16 cellular contexts compared by ENCODE assay signal in the genomic region with DNA sequence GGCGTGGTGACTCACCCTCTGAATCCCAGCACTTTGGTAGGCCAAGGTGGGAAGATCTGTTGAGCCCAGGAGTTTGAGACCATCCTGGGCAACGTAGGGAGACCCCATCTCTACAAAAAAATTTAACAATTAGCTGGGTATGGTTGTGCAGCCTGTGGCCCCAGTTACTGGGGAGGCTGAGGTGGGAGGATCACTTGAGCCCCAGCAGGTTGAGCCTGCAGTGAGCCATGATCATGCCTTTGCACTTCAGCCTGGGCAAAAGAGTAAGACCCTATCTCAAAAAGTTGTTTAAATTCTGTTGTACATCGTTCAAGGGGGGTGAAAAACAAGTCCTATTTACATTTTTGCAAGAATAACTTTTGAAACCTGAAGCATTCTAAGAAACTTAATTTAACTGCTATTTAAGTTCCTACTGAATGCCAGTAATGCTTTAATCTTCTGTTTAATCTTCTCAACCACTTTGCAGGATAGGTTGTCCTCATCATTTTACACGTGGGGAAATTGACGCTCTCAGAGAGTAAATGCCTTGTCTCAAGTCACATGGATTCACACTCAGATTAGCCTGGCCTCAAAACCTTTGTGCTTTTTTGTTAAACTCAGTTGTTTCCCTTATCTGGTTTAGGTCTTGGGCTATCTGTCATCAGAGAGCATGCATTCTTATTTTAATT. TPM values are rescaled to one million over a fixed set of nuclear protein-coding genes. Genes with fewer than 3 reads are reported as not detected.
DNase-seq lines count a peak whose midpoint lies in the region; ATAC-seq and TF ChIP-seq lines count a peak whose summit lies in the region.
"Had no signal": no experiment of that assay in that cellular context is flagged by ENCODE, and none has a peak within 500 bp of the region (broad histone marks: within the 10 kb centered on the region; RNA-seq: fewer than 3 reads in every experiment).

No MANE protein-coding gene starts in this region.

- peak overlapping the region; percentile 65 for H3K27ac Mint-ChIP-seq in activated naive CD4-positive, alpha-beta T cell treated with anti-CD3 and anti-CD28 coated beads, Interleukin-2, amount 50 U/mL, for 24 hours
- peak overlapping the region; percentile 46 for H3K27ac Mint-ChIP-seq in activated T-helper 2 cell treated with anti-CD3 and anti-CD28 coated beads, Interferon-gamma antibody, Interleukin-2, Interleukin-4, amounts not matched to agents 10 μg/mL and 5 μg/mL and 100 μg/mL, durations not matched to agents 14 hours and 24 hours and 36 hours
- peak overlapping the region; percentile 41 for H3K27ac Mint-ChIP-seq in progenitor cell of endocrine pancreas
- H3K27ac Mint-ChIP-seq in activated T-cell treated with anti-CD3 and anti-CD28 coated beads, Interleukin-2, amount 50 U/mL, for 72 hours, result no peak overlapping the region
- H3K27ac Mint-ChIP-seq: B cell had no signal

- no peaks in the 10 kb centered on the region for H3K27me3 Mint-ChIP-seq in activated naive CD4-positive, alpha-beta T cell treated with anti-CD3 and anti-CD28 coated beads, Interleukin-2, amount 50 U/mL, for 24 hours
- no peaks in the 10 kb centered on the region for H3K27me3 Mint-ChIP-seq in activated T-helper 2 cell treated with anti-CD3 and anti-CD28 coated beads, Interferon-gamma antibody, Interleukin-2, Interleukin-4, amounts not matched to agents 10 μg/mL and 5 μg/mL and 100 μg/mL, durations not matched to agents 14 hours and 24 hours and 36 hours (ENCODE audit: low read depth)
- H3K27me3 Mint-ChIP-seq in progenitor cell of endocrine pancreas, result no peaks in the 10 kb centered on the region
- H3K27me3 Mint-ChIP-seq in activated T-cell treated with anti-CD3 and anti-CD28 coated beads, Interleukin-2, amount 50 U/mL, for 72 hours (ENCODE audit: low read depth), result peaks cover 4% of the 10 kb centered on the region
- H3K27me3 Mint-ChIP-seq: B cell had no signal

- peaks cover 77% of the 10 kb centered on the region for H3K4me1 Mint-ChIP-seq in activated naive CD4-positive, alpha-beta T cell treated with anti-CD3 and anti-CD28 coated beads, Interleukin-2, amount 50 U/mL, for 24 hours
- H3K4me1 Mint-ChIP-seq in activated T-helper 2 cell treated with anti-CD3 and anti-CD28 coated beads, Interferon-gamma antibody, Interleukin-2, Interleukin-4, amounts not matched to agents 10 μg/mL and 5 μg/mL and 100 μg/mL, durations not matched to agents 14 hours and 24 hours and 36 hours (ENCODE audit: low read depth), result peaks cover 42% of the 10 kb centered on the region
- peaks cover 22% of the 10 kb centered on the region for H3K4me1 Mint-ChIP-seq in progenitor cell of endocrine pancreas (ENCODE audit: low read depth)
- H3K4me1 Mint-ChIP-seq in activated T-cell treated with anti-CD3 and anti-CD28 coated beads, Interleukin-2, amount 50 U/mL, for 72 hours (ENCODE audit: low read depth), result peaks cover 76% of the 10 kb centered on the region

- intact Hi-C loops in activated T-helper 2 cell treated with anti-CD3 and anti-CD28 coated beads, Interferon-gamma antibody, Interleukin-2, Interleukin-4, amounts not matched to agents 10 μg/mL and 5 μg/mL and 100 μg/mL, durations not matched to agents 14 hours and 24 hours and 36 hours (cut with micrococcal nuclease), result loop anchor here (10.0 kb wide), 1 partner anchor 416 kb away; no protein-coding TSS in a partner anchor

- H3K9me3 Mint-ChIP-seq in activated naive CD4-positive, alpha-beta T cell treated with anti-CD3 and anti-CD28 coated beads, Interleukin-2, amount 50 U/mL, for 24 hours, result no peaks in the 10 kb centered on the region
- H3K9me3 Mint-ChIP-seq in activated T-helper 2 cell treated with anti-CD3 and anti-CD28 coated beads, Interferon-gamma antibody, Interleukin-2, Interleukin-4, amounts not matched to agents 10 μg/mL and 5 μg/mL and 100 μg/mL, durations not matched to agents 14 hours and 24 hours and 36 hours, result no peaks in the 10 kb centered on the region
- peaks cover 13% of the 10 kb centered on the region for H3K9me3 Mint-ChIP-seq in progenitor cell of endocrine pancreas (ENCODE audit: low read depth)
- H3K9me3 Mint-ChIP-seq in activated T-cell treated with anti-CD3 and anti-CD28 coated beads, Interleukin-2, amount 50 U/mL, for 72 hours, result peaks cover 0 to 1% of the 10 kb centered on the region in 2 donors

- CTCF ChIA-PET in HEK293T (lab: Yijun Ruan, JAX), result interaction anchor here (0.8 kb wide), 1 partner anchor 135 kb away, joined by 3 read pairs; no protein-coding TSS in a partner anchor

- TF ChIP-seq CTCF in progenitor cell of endocrine pancreas (IDR thresholded peaks at IDR 0.05; ENCODE audit: unreplicated experiment), result no peak

- POLR2A ChIA-PET in HEK293T (lab: Yijun Ruan, JAX), result no interaction called here

- no peak for DNase-seq in activated naive CD4-positive, alpha-beta T cell treated with Interleukin-2 at 50 U/mL for 16 hours
- no peak for DNase-seq in HEK293T (ENCODE audit: extremely low spot score)
- DNase-seq in activated T-helper 2 cell treated with anti-CD3 and anti-CD28 coated beads, Interferon-gamma antibody, Interleukin-2, Interleukin-4, amounts not matched to agents 10 μg/mL and 5 μg/mL and 100 μg/mL, durations not matched to agents 14 hours and 24 hours and 36 hours (ENCODE audit: low spot score), result no peak
- no peak for DNase-seq in progenitor cell of endocrine pancreas (ENCODE audit: low spot score, unreplicated experiment)
- DNase-seq in activated T-cell treated with anti-CD3 and anti-CD28 coated beads, Interleukin-2, amount 50 U/mL, for 72 hours, result no peak
- no peak for DNase-seq in activated effector memory CD4-positive, alpha-beta T cell treated with Interleukin-2 at 50 U/mL for 16 hours
- no peak for DNase-seq in activated gamma-delta T cell (lab: John Stamatoyannopoulos, UW)
- DNase-seq: 8988T, Calu3, DMS79, NCI-H1417 treated with DMSO at 0.1 percent for 48 hours, NCI-H187 treated with DMSO at 0.1 percent for 48 hours, NCI-H2227 treated with DMSO at 0.1 percent for 48 hours, NCI-H510A treated with DMSO at 0.1 percent for 48 hours had no signal

- H3K4me3 Mint-ChIP-seq in activated naive CD4-positive, alpha-beta T cell treated with anti-CD3 and anti-CD28 coated beads, Interleukin-2, amount 50 U/mL, for 24 hours, result no peak overlapping the region
- no peak overlapping the region for H3K4me3 Mint-ChIP-seq in activated T-helper 2 cell treated with anti-CD3 and anti-CD28 coated beads, Interferon-gamma antibody, Interleukin-2, Interleukin-4, amounts not matched to agents 10 μg/mL and 5 μg/mL and 100 μg/mL, durations not matched to agents 14 hours and 24 hours and 36 hours (ENCODE audit: low read depth)
- H3K4me3 Mint-ChIP-seq in progenitor cell of endocrine pancreas (ENCODE audit: low read depth), result no peak overlapping the region
- H3K4me3 Mint-ChIP-seq in activated T-cell treated with anti-CD3 and anti-CD28 coated beads, Interleukin-2, amount 50 U/mL, for 72 hours, result no peak overlapping the region
- H3K4me3 Mint-ChIP-seq: B cell had no signal

- H3K36me3 Mint-ChIP-seq in activated naive CD4-positive, alpha-beta T cell treated with anti-CD3 and anti-CD28 coated beads, Interleukin-2, amount 50 U/mL, for 24 hours, result no peaks in the 10 kb centered on the region
- peaks cover 23% of the 10 kb centered on the region for H3K36me3 Mint-ChIP-seq in activated T-helper 2 cell treated with anti-CD3 and anti-CD28 coated beads, Interferon-gamma antibody, Interleukin-2, Interleukin-4, amounts not matched to agents 10 μg/mL and 5 μg/mL and 100 μg/mL, durations not matched to agents 14 hours and 24 hours and 36 hours (ENCODE audit: low read depth)
- peaks cover 5% of the 10 kb centered on the region for H3K36me3 Mint-ChIP-seq in progenitor cell of endocrine pancreas (ENCODE audit: insufficient read depth)
- peaks cover 1% of the 10 kb centered on the region in 2 donors for H3K36me3 Mint-ChIP-seq in activated T-cell treated with anti-CD3 and anti-CD28 coated beads, Interleukin-2, amount 50 U/mL, for 72 hours (ENCODE audit: insufficient read depth in 2 of 2)

- no peak for ATAC-seq in activated T-cell treated with anti-CD3 and anti-CD28 coated beads, Interleukin-2, amount 50 U/mL, for 72 hours (replicated peaks in 1 of 2)

TF ChIP-seq in HEK293T, 16 proteins besides CTCF, POLR2A, EP300 and RAD21:
- TF ChIP-seq SUZ12 (IDR thresholded peaks at IDR 0.05), result no peak
- TF ChIP-seq ARNT (IDR thresholded peaks at IDR 0.05), result no peak
- TF ChIP-seq CTBP1 (IDR thresholded peaks at IDR 0.05; ENCODE audit: borderline replicate concordance), result no peak
- TF ChIP-seq SP1 (IDR thresholded peaks at IDR 0.05), result no peak
- no peak for TF ChIP-seq FOXK2 (IDR thresholded peaks at IDR 0.05)
- TF ChIP-seq LEF1 (IDR thresholded peaks at IDR 0.05; ENCODE audit: borderline replicate concordance), result no peak
- peak; percentile 65 for TF ChIP-seq L3MBTL2 (conservative IDR thresholded peaks at IDR 0.05)

RNA-seq across cellular contexts. Expression of gene STAG2, which starts 7.0 kb away (rescaled TPM):
- 105 and 106 TPM in 2 replicates for total RNA-seq in activated T-helper 2 cell treated with anti-CD3 and anti-CD28 coated beads, Interferon-gamma antibody, Interleukin-2, Interleukin-4, amounts not matched to agents 10 μg/mL and 5 μg/mL and 100 μg/mL, durations not matched to agents 14 hours and 24 hours and 36 hours
- total RNA-seq in progenitor cell of endocrine pancreas, result 75.4 and 77.4 TPM in 2 replicates
- total RNA-seq in activated T-cell treated with anti-CD3 and anti-CD28 coated beads, Interleukin-2, amount 50 U/mL, for 72 hours, result 10 to 100 TPM; 82.1 to 89.5 TPM
